ENCODE assay signal across 8 cellular contexts in genomic region chr5:140710899-140711552, GRCh38. TPM values are rescaled to one million over a fixed set of nuclear protein-coding genes. Genes with fewer than 3 reads are reported as not detected.
DNase-seq lines count a peak whose midpoint lies in the region; ATAC-seq and TF ChIP-seq lines count a peak whose summit lies in the region.

No MANE protein-coding gene starts in this region.

- H3K27me3 Mint-ChIP-seq in T-cell: peaks cover 0 to 6% of the 10 kb centered on the region in 2 donors
- peaks cover 10% of the 10 kb centered on the region for H3K27me3 Mint-ChIP-seq in type B pancreatic cell

- H3K9me3 Mint-ChIP-seq in T-cell (no peaks in the 10 kb centered on the region), type B pancreatic cell (no peaks in the 10 kb centered on the region)

- CTCF ChIA-PET in T-cell (lab: Charles Lee): interaction anchor here (0.6 to 1.8 kb wide), 12 partner anchors 8 to 466 kb away, joined by 3 to 20 read pairs (median 5); partner anchors contain the start of genes ANKHD1 (in 1 of the 2), EIF4EBP3 (in 1 of the 2), HARS1 (in 1 of the 2) and HARS2 (in 1 of the 2)

- peak overlapping the region; percentile 99 to 100 for H3K27ac Mint-ChIP-seq in T-cell
- peak overlapping the region; percentile 100 for H3K27ac Mint-ChIP-seq in type B pancreatic cell

- DNase-seq in GM04504 (ENCODE audit: low read depth): peak; percentile 96
- DNase-seq in NCI-H1092 treated with DMSO at 0.1 percent for 48 hours (lab: John Stamatoyannopoulos, UW): peak; percentile 39
- peak; percentile 63 to 90 (median 80) for DNase-seq in T-cell
- peak; percentile 95 for DNase-seq in amniotic epithelial cell (ENCODE audit: low read depth)
- peak; percentile 89 for DNase-seq in left cardiac atrium
- peak; percentile 40 to 96 (median 67) for DNase-seq in posterior cingulate gyrus
- DNase-seq in type B pancreatic cell (ENCODE audit: extremely low spot score, unreplicated experiment): peak; percentile 83

- no peak for TF ChIP-seq CTCF in type B pancreatic cell (conservative IDR thresholded peaks at IDR 0.05)

- H3K4me3 Mint-ChIP-seq in T-cell: peak overlapping the region; percentile 98 to 99 (median 98)
- H3K4me3 Mint-ChIP-seq in type B pancreatic cell: peak overlapping the region; percentile 93

- POLR2A ChIA-PET in T-cell (lab: Charles Lee): interaction anchor here (0.6 to 2.6 kb wide), 12 partner anchors 9 to 1418 kb away, joined by 3 to 23 read pairs (median 3); partner anchors contain the start of genes IK (in 2 of the 2), ZMAT2 (in 2 of the 2), ANKHD1 (in 1 of the 2) and HARS1 (in 1 of the 2)

- peaks cover 18 to 37% (median 25%) of the 10 kb centered on the region in 3 donors for H3K4me1 Mint-ChIP-seq in T-cell
- H3K4me1 Mint-ChIP-seq in type B pancreatic cell (ENCODE audit: unreplicated experiment): peaks cover 10% of the 10 kb centered on the region

- ATAC-seq in HG02623 (IDR thresholded peaks at IDR 0.05; ENCODE audit: unreplicated experiment) (peak; percentile 81), T-cell (replicated peaks in 1 of 4) (peak; percentile 85 to 89 (median 86)), left cardiac atrium (peak; percentile 93 to 97)

- H3K36me3 Mint-ChIP-seq in T-cell (peaks cover 7% of the 10 kb centered on the region), type B pancreatic cell (peaks cover 3% of the 10 kb centered on the region)

- intact Hi-C loops in left cardiac atrium (cut with DNase I): no loop called here
- intact Hi-C loops in posterior cingulate gyrus (cut with DNase I): loop anchor here (10.0 kb wide), 1 partner anchor 346 kb away; the partner anchor contains the start of gene SLC4A9

RNA-seq across cellular contexts. Expression of gene ZMAT2, which starts 10.8 kb away (rescaled TPM):
- 10 to 100 TPM; 39.9 to 59.5 (median 58.0) TPM for total RNA-seq in T-cell
- 10 to 100 TPM; 34.0 to 36.8 TPM for total RNA-seq in left cardiac atrium
- 57.4 and 59.0 TPM in 2 replicates for total RNA-seq in type B pancreatic cell (ENCODE audit: low replicate concordance)

RNA-seq across cellular contexts. Expression of gene HARS2, which starts 19.8 kb away (rescaled TPM):
- total RNA-seq in T-cell: 10 to 100 TPM; 30.7 to 58.5 (median 52.7) TPM
- 10 to 100 TPM; 19.2 TPM for total RNA-seq in left cardiac atrium
- 35.3 and 39.3 TPM in 2 replicates for total RNA-seq in type B pancreatic cell (ENCODE audit: low replicate concordance)

RNA-seq across cellular contexts. Expression of gene HARS1, which starts 19.9 kb away (rescaled TPM):
- 10 to 100 TPM; 55.8 to 71.1 (median 70.0) TPM for total RNA-seq in T-cell
- total RNA-seq in left cardiac atrium: 10 to 100 TPM; 35.3 to 46.5 TPM
- total RNA-seq in type B pancreatic cell (ENCODE audit: low replicate concordance): 55.3 and 67.7 TPM in 2 replicates

RNA-seq across cellular contexts. Expression of gene DND1, which starts 37.6 kb away (rescaled TPM):
- total RNA-seq in T-cell: 1 to 10 TPM; 3.0 to 6.4 (median 5.5) TPM
- total RNA-seq in left cardiac atrium: under 1 TPM; 0.35 to 0.44 TPM
- 1.6 and 2.6 TPM in 2 replicates for total RNA-seq in type B pancreatic cell (ENCODE audit: low replicate concordance)

RNA-seq across cellular contexts. Expression of gene WDR55, which starts 46.3 kb away (rescaled TPM):
- 10 to 100 TPM; 36.6 to 50.9 (median 42.9) TPM for total RNA-seq in T-cell
- 10 to 100 TPM; 11.0 to 15.4 TPM for total RNA-seq in left cardiac atrium
- 29.4 and 32.4 TPM in 2 replicates for total RNA-seq in type B pancreatic cell (ENCODE audit: low replicate concordance)

Comparison
In these comparisons a context has a peak if more than half of its experiments do, and no peak if none do; other contexts are left out.
1. Peak in every context shown above with its lines: DNase-seq and ATAC-seq.
2. DNase-seq: peak in every context shown above with its lines; median percentile 96 in GM04504; 95 in amniotic epithelial cell; 89 in left cardiac atrium; 83 in type B pancreatic cell; 80 in T-cell; 67 in posterior cingulate gyrus; 39 in NCI-H1092 treated with DMSO at 0.1 percent for 48 hours.